18 cellular contexts compared by ENCODE assay signal in the genomic region with DNA sequence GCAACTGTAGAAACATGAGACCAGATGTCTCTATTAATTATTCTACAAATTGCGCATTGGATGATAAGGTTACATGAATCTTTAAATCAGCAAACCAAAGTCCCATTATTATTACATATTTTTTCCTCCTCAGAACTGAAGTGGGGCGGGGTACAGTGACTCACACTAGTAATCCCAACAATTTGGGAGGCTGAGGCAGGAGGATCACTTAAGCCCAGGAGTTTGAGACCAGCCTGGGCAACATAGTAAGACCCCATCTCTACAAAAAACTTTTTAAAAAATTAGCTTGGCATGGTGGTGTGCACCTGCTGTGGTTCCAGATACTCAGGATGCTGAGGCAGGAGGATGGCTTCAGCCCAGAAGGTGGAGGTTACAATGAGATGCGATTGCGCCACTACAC. TPM values are rescaled to one million over a fixed set of nuclear protein-coding genes. Genes with fewer than 3 reads are reported as not detected.
DNase-seq lines count a peak whose midpoint lies in the region; ATAC-seq, FAIRE-seq and TF ChIP-seq lines count a peak whose summit lies in the region.
"Had no signal": no experiment of that assay in that cellular context is flagged by ENCODE, and none has a peak within 500 bp of the region (broad histone marks: within the 10 kb centered on the region; RNA-seq: fewer than 3 reads in every experiment).

No MANE protein-coding gene starts in this region.

- H3K4me1 ChIP-seq in Loucy (ENCODE audit: insufficient read depth, low read length, poor library complexity, severe bottlenecking) (peaks cover 16% of the 10 kb centered on the region), SK-N-SH (ENCODE audit: control insufficient read depth in 1 of 2, insufficient read depth in 2 of 2, low read depth in 1 of 2, low read length in 1 of 2) (peaks cover 0 to 2% of the 10 kb centered on the region in 2 experiments; a peak in 3 of 4 replicates), H1 (replicated peaks in 1 of 4; ENCODE audit: control insufficient read depth in 3 of 4, insufficient read depth in 4 of 4, low read length in 3 of 4) (peaks cover 0 to 2% (median 0%) of the 10 kb centered on the region in 4 experiments; a peak in 2 of 7 replicates)

- H2AFZ ChIP-seq in Loucy (ENCODE audit: low read length) (peak overlapping the region; percentile 32; the same call in 1 of the 2 replicates), SK-N-SH (ENCODE audit: low read depth) (no peak overlapping the region), H1 (ENCODE audit: low read length) (no peak overlapping the region)

- H3K18ac ChIP-seq in H1 (ENCODE audit: extremely low read depth, low read length), result no peak overlapping the region

- no peak overlapping the region for H3K56ac ChIP-seq in H1 (replicated peaks; ENCODE audit: insufficient read length, low read depth, low read length)

- H3K36me3 ChIP-seq in Loucy (ENCODE audit: insufficient read depth, low read length), result no peaks in the 10 kb centered on the region
- no peaks in the 10 kb centered on the region for H3K36me3 ChIP-seq in SK-N-SH (replicated peaks in 1 of 2; ENCODE audit: control insufficient read depth in 1 of 2, insufficient read depth in 2 of 2, low read length in 1 of 2)
- H3K36me3 ChIP-seq in H1 (ENCODE audit: control insufficient read depth in 2 of 4, insufficient read depth in 4 of 4, low read length in 3 of 4), result no peaks in the 10 kb centered on the region
- H3K36me3 ChIP-seq: BLaER1, HAP-1 had no signal

- H3K9me3 ChIP-seq in Loucy (ENCODE audit: insufficient read depth, low read depth, low read length) (no peaks in the 10 kb centered on the region), SK-N-SH (no peaks in the 10 kb centered on the region), H1 (ENCODE audit: insufficient read depth in 2 of 2, low read depth in 1 of 2, low read length in 1 of 2) (no peaks in the 10 kb centered on the region)
- H3K9me3 ChIP-seq: A549, BLaER1, HAP-1 had no signal

- no peak overlapping the region for H3K4me2 ChIP-seq in Loucy (ENCODE audit: low read depth, low read length, poor library complexity, severe bottlenecking)
- no peak overlapping the region for H3K4me2 ChIP-seq in SK-N-SH
- no peak overlapping the region for H3K4me2 ChIP-seq in H1 (ENCODE audit: insufficient read depth in 1 of 2, low read depth in 2 of 2, low read length in 2 of 2)
- H3K4me2 ChIP-seq: A549, BLaER1 had no signal

- H3K4me3 Mint-ChIP-seq in activated CD4-positive, alpha-beta T cell treated with anti-CD3 and anti-CD28 coated beads, Interleukin-2, amount 10 ng/mL, durations not matched to agents 24 days and 14 days, result no peak overlapping the region
- H3K4me3 Mint-ChIP-seq: CD14-positive monocyte; CD4-positive, alpha-beta memory T cell had no signal

- FAIRE-seq in H1 (lab: Jason Lieb, UNC), result no peak
- FAIRE-seq: A549 had no signal

- H3K27me3 Mint-ChIP-seq in activated CD4-positive, alpha-beta T cell treated with anti-CD3 and anti-CD28 coated beads, Interleukin-2, amount 10 ng/mL, durations not matched to agents 24 days and 14 days, result no peaks in the 10 kb centered on the region

- peak overlapping the region; percentile 46; the same call in 1 of the 2 replicates for H2BK12ac ChIP-seq in H1 (ENCODE audit: low read depth, low read length)

- no peak overlapping the region for H2AK5ac ChIP-seq in H1 (ENCODE audit: low read depth, low read length)

- TF ChIP-seq CTCF in Loucy (conservative IDR thresholded peaks at IDR 0.05; ENCODE audit: low read length) (no peak), SK-N-SH (IDR thresholded peaks at IDR 0.05) (no peak), H1 (IDR thresholded peaks at IDR 0.05; ENCODE audit: control extremely low read depth in 1 of 3, insufficient read depth in 1 of 3, low read depth in 1 of 3, low read length in 3 of 3) (no peak)

- TF ChIP-seq RAD21 in SK-N-SH (IDR thresholded peaks at IDR 0.05; ENCODE audit: low read length), result no peak
- TF ChIP-seq RAD21 in H1 (IDR thresholded peaks at IDR 0.05 in 1 of 2, conservative IDR thresholded peaks at IDR 0.05 in 1 of 2; ENCODE audit: low read depth in 2 of 2, low read length in 2 of 2), result no peak

- no peak overlapping the region for H3K9ac ChIP-seq in Loucy (ENCODE audit: low read depth, low read length, poor library complexity, severe bottlenecking)
- H3K9ac ChIP-seq in SK-N-SH, result no peak overlapping the region
- no peak overlapping the region for H3K9ac ChIP-seq in H1 (replicated peaks in 1 of 4; ENCODE audit: extremely low read depth in 1 of 4, low read depth in 3 of 4, low read length in 3 of 4)
- H3K9ac ChIP-seq: BLaER1 had no signal

- no peak overlapping the region for H3K23ac ChIP-seq in H1 (ENCODE audit: insufficient read length)

- no peaks in the 10 kb centered on the region for H3K79me1 ChIP-seq in H1 (ENCODE audit: low read depth, low read length)

- no peak overlapping the region for H3K4me3 ChIP-seq in Loucy (ENCODE audit: low read length, poor library complexity, severe bottlenecking)
- no peak overlapping the region for H3K4me3 ChIP-seq in SK-N-SH (ENCODE audit: low read depth in 2 of 2, low read length in 1 of 2)
- no peak overlapping the region for H3K4me3 ChIP-seq in H1 (ENCODE audit: extremely low read depth in 1 of 4, insufficient read depth in 2 of 4, low read depth in 3 of 4, low read length in 4 of 4)
- H3K4me3 ChIP-seq: A549, BLaER1, HAP-1 had no signal

- intact Hi-C loops in activated CD4-positive, alpha-beta T cell treated with anti-CD3 and anti-CD28 coated beads, Interleukin-2, amount 10 ng/mL, durations not matched to agents 24 days and 14 days (cut with micrococcal nuclease), result no loop called here
- intact Hi-C loops in Right ventricle myocardium superior (cut with DNase I), result no loop called here

- no peaks in the 10 kb centered on the region for H3K9me3 Mint-ChIP-seq in activated CD4-positive, alpha-beta T cell treated with anti-CD3 and anti-CD28 coated beads, Interleukin-2, amount 10 ng/mL, durations not matched to agents 24 days and 14 days
- H3K9me3 Mint-ChIP-seq: CD4-positive, alpha-beta memory T cell had no signal

- no peak overlapping the region for H2BK20ac ChIP-seq in H1 (ENCODE audit: low read length)

- H3K36me3 Mint-ChIP-seq in activated CD4-positive, alpha-beta T cell treated with anti-CD3 and anti-CD28 coated beads, Interleukin-2, amount 10 ng/mL, durations not matched to agents 24 days and 14 days (ENCODE audit: low read depth), result peaks cover 5% of the 10 kb centered on the region
- H3K36me3 Mint-ChIP-seq: CD4-positive, alpha-beta memory T cell had no signal

- H3K14ac ChIP-seq in H1 (ENCODE audit: insufficient read length), result no peak overlapping the region

- POLR2A ChIA-PET in SK-N-SH (lab: Yijun Ruan, JAX), result interaction anchor here (0.5 kb wide), 1 partner anchor 9 kb away, joined by 3 read pairs; no protein-coding TSS in a partner anchor
- POLR2A ChIA-PET in H1 (lab: Charles Lee; ENCODE audit: partially characterized antibody), result interaction anchor here (1.5 to 6.2 kb wide), 5 partner anchors 8 to 79 kb away, joined by 3 to 60 read pairs (median 17); a partner anchor contains a TSS

- H3K9me2 ChIP-seq in Loucy (replicated peaks; ENCODE audit: low read depth, low read length) (no peaks in the 10 kb centered on the region), SK-N-SH (no peaks in the 10 kb centered on the region)

- H2BK5ac ChIP-seq in H1 (ENCODE audit: low read depth, low read length), result no peak overlapping the region

- H4K91ac ChIP-seq in H1 (replicated peaks; ENCODE audit: insufficient read length, low read length), result no peak overlapping the region

- H3K4ac ChIP-seq in H1 (replicated peaks; ENCODE audit: insufficient read length, low read depth, low read length), result no peak overlapping the region

- no peak overlapping the region for H2BK120ac ChIP-seq in H1 (replicated peaks; ENCODE audit: low read depth, low read length)

- H4K20me1 ChIP-seq in Loucy (ENCODE audit: insufficient read depth, low read length, poor library complexity, severe bottlenecking), result no peaks in the 10 kb centered on the region
- H4K20me1 ChIP-seq in SK-N-SH (ENCODE audit: insufficient read depth), result no peaks in the 10 kb centered on the region
- H4K20me1 ChIP-seq in H1 (replicated peaks in 1 of 2; ENCODE audit: control insufficient read depth in 1 of 2, insufficient read depth in 2 of 2, low read length in 2 of 2), result no peaks in the 10 kb centered on the region
- H4K20me1 ChIP-seq: BLaER1 had no signal

- no peak overlapping the region for H4K5ac ChIP-seq in H1 (ENCODE audit: insufficient read length, low read depth, low read length)

- no peaks in the 10 kb centered on the region for H3K27me3 ChIP-seq in Loucy (ENCODE audit: insufficient read depth, low read length, poor library complexity, severe bottlenecking)
- H3K27me3 ChIP-seq in SK-N-SH (ENCODE audit: insufficient read depth), result no peaks in the 10 kb centered on the region
- H3K27me3 ChIP-seq in H1 (replicated peaks in 1 of 4; ENCODE audit: control insufficient read depth in 3 of 4, extremely low read depth in 1 of 4, insufficient read depth in 3 of 4, low read length in 3 of 4), result no peaks in the 10 kb centered on the region
- H3K27me3 ChIP-seq: BLaER1 had no signal

- H2BK15ac ChIP-seq in H1 (ENCODE audit: low read length), result no peak overlapping the region

- peaks cover 20% of the 10 kb centered on the region for H3K4me1 Mint-ChIP-seq in activated CD4-positive, alpha-beta T cell treated with anti-CD3 and anti-CD28 coated beads, Interleukin-2, amount 10 ng/mL, durations not matched to agents 24 days and 14 days

- H3F3A ChIP-seq in Loucy (ENCODE audit: low read depth) (peaks cover 7% of the 10 kb centered on the region), SK-N-SH (replicated peaks; ENCODE audit: insufficient read depth) (peaks cover 3% of the 10 kb centered on the region)

- no peak overlapping the region for H3K27ac Mint-ChIP-seq in activated CD4-positive, alpha-beta T cell treated with anti-CD3 and anti-CD28 coated beads, Interleukin-2, amount 10 ng/mL, durations not matched to agents 24 days and 14 days
- H3K27ac Mint-ChIP-seq: CD4-positive, alpha-beta memory T cell had no signal

- CTCF ChIA-PET in SK-N-SH (lab: Yijun Ruan, JAX), result interaction anchor here (1.2 kb wide), 1 partner anchor 9 kb away, joined by 3 read pairs; no protein-coding TSS in a partner anchor
- CTCF ChIA-PET in H1 (lab: Charles Lee; ENCODE audit: partially characterized antibody), result no interaction called here

- no peak for ATAC-seq in Right ventricle myocardium superior (ENCODE audit: poor library complexity)
- ATAC-seq: A549 had no signal

- no peak overlapping the region for H3K27ac ChIP-seq in SK-N-SH (ENCODE audit: low read depth in 2 of 2, low read length in 1 of 2)
- H3K27ac ChIP-seq in H1 (ENCODE audit: low read depth, low read length), result no peak overlapping the region
- H3K27ac ChIP-seq: 22Rv1, BLaER1 had no signal

- TF ChIP-seq EP300 in SK-N-SH (IDR thresholded peaks at IDR 0.05; ENCODE audit: borderline replicate concordance in 1 of 2, low read depth in 1 of 2, low read length in 1 of 2), result no peak
- TF ChIP-seq EP300 in H1 (IDR thresholded peaks at IDR 0.05; ENCODE audit: borderline replicate concordance in 1 of 2, low read depth in 2 of 2, low read length in 2 of 2), result no peak

- DNase-seq in activated CD4-positive, alpha-beta T cell treated with anti-CD3 and anti-CD28 coated beads, Interleukin-2, amount 10 ng/mL, durations not matched to agents 24 days and 14 days, result peak; percentile 51
- DNase-seq in activated CD4-positive, alpha-beta T cell treated with anti-CD3 and anti-CD28 coated beads for 4 hours, result no peak
- no peak for DNase-seq in SK-N-SH
- DNase-seq in H1 (ENCODE audit: low read depth in 1 of 2, low spot score in 2 of 2), result no peak
- DNase-seq in OCI-M2 (lab: John Stamatoyannopoulos, UW; ENCODE audit: unreplicated experiment), result no peak
- no peak for DNase-seq in stimulated activated CD8-positive, alpha-beta memory T cell treated with anti-CD3 and anti-CD28 coated beads, Interleukin-4, amount 100 ng/mL, for 48 hours
- DNase-seq in Right ventricle myocardium superior, result no peak
- DNase-seq: CD4-positive, alpha-beta memory T cell; DMS153; DMS79; GF-D8; GOT3 had no signal

- no peak for TF ChIP-seq POLR2A in H1 (IDR thresholded peaks at IDR 0.05; ENCODE audit: control extremely low read depth in 1 of 2, low read depth in 2 of 2, low read length in 2 of 2)

- H4K8ac ChIP-seq in H1 (ENCODE audit: extremely low read depth, insufficient read depth, low read length), result no peak overlapping the region

- no peaks in the 10 kb centered on the region for H3K79me2 ChIP-seq in Loucy (ENCODE audit: insufficient read depth, low read length)
- H3K79me2 ChIP-seq in SK-N-SH (ENCODE audit: insufficient read depth), result no peaks in the 10 kb centered on the region
- no peaks in the 10 kb centered on the region for H3K79me2 ChIP-seq in H1 (ENCODE audit: control insufficient read depth in 1 of 2, insufficient read depth in 2 of 2, low read length in 2 of 2)

- H3K23me2 ChIP-seq in H1 (ENCODE audit: low read depth, low read length), result no peaks in the 10 kb centered on the region

- 91% methylated on average over 4 of the region's 4 CpGs for WGBS in SK-N-SH (ENCODE audit: low lambda C conversion rate)
- WGBS in H1 (ENCODE audit: extremely low coverage in 1 of 2, insufficient coverage in 1 of 2, insufficient read length in 1 of 2, insufficient replicate concordance in 2 of 2, low coverage in 1 of 2, low lambda C conversion rate in 2 of 2, missing lambda C conversion rate in 1 of 2), 2 experiments, result 87% methylated on average over 4 of the region's 4 CpGs; no CpG with 5 or more reads in 1 of the 2 experiments

RNA-seq across cellular contexts. Expression of gene HFE, which starts 29.0 kb away (rescaled TPM):
- 0.12 and 0.50 TPM in 2 replicates for total RNA-seq in activated CD4-positive, alpha-beta T cell treated with anti-CD3 and anti-CD28 coated beads, Interleukin-2, amount 10 ng/mL, durations not matched to agents 24 days and 14 days
- not detected in 2 replicates for polyA plus RNA-seq in SK-N-SH (2012; rRNA removed)
- not detected in 2 replicates for polyA plus RNA-seq in SK-N-SH (2012; cell fraction: cytosol; rRNA removed)
- polyA plus RNA-seq in SK-N-SH (2012; cell fraction: nucleus; rRNA removed), result not detected in 2 replicates
- total RNA-seq in H1 (2021; fragmentation: NEBNext Ultra II Directional; extraction: Animal tissue kit (Norgen Biotek cat#: 25700)), result 1.6 and 2.0 TPM in 2 replicates
- polyA plus RNA-seq in H1 (2011; rRNA removed), result 0.80 and 1.6 TPM in 2 replicates
- polyA plus RNA-seq in H1 (2011; cell fraction: cytosol; rRNA removed), result 2.0 TPM
- polyA plus RNA-seq in H1 (2011; cell fraction: nucleus; rRNA removed), result 2.1 TPM
- polyA plus RNA-seq in H1 (2012, experiment 1 of 2), result 1.9 to 3.3 TPM (median 2.0 TPM) in 4 replicates
- polyA plus RNA-seq in H1 (2012, experiment 2 of 2), result 0.33 TPM
- 0.95 TPM for polyA plus RNA-seq in H1 (2013, experiment 1 of 2)
- polyA plus RNA-seq in H1 (2013, experiment 2 of 2), result 1.4 TPM
- polyA minus RNA-seq in H1 (2011; rRNA and poly(A)+ RNA removed), result 3.2 and 3.4 TPM in 2 replicates
- 1.5 TPM for polyA minus RNA-seq in H1 (2011; cell fraction: cytosol; rRNA and poly(A)+ RNA removed)
- 3.6 TPM for polyA minus RNA-seq in H1 (2011; cell fraction: nucleus; rRNA and poly(A)+ RNA removed)
- total RNA-seq in Right ventricle myocardium superior, result 5.2 TPM
